In the genomic region with DNA sequence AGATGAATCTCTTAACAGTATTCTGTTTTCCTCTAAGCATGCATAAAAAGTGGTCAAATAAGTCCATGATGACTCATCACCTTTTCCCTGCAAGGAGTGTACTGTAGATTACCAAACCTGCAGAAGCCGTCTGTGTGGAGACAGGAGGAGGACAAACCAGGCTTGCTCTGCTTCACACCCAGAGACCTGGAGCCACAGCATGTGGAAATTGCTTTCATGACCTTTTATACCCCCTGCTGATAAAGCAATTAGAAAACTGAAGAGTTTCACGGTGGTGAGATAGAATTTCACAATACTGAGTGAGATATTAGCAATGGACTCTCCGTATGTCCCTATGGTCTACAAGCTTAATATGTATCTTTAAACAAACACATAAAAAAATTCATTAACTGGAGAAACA, we compare ENCODE assay signal across 10 cellular contexts. TPM values are rescaled to one million over a fixed set of nuclear protein-coding genes. Genes with fewer than 3 reads are reported as not detected.
DNase-seq lines count a peak whose midpoint lies in the region; ATAC-seq, FAIRE-seq and TF ChIP-seq lines count a peak whose summit lies in the region.
"Had no signal": no experiment of that assay in that cellular context is flagged by ENCODE, and none has a peak within 500 bp of the region (broad histone marks: within the 10 kb centered on the region; RNA-seq: fewer than 3 reads in every experiment).

No MANE protein-coding gene starts in this region.

- no peak overlapping the region for H3K23ac ChIP-seq in mesendoderm (ENCODE audit: low read length)

- no peak overlapping the region for H2BK15ac ChIP-seq in mesendoderm (replicated peaks; ENCODE audit: low read depth)

- FAIRE-seq in K562 (lab: Jason Lieb, UNC) = peak; percentile 96

- H2AFZ ChIP-seq in KMS-11 (ENCODE audit: low read depth) = no peak overlapping the region
- no peak overlapping the region for H2AFZ ChIP-seq in K562 (ENCODE audit: low read depth, low read length)

- intact Hi-C loops in K562 (cut with micrococcal nuclease) (no loop called here), dorsolateral prefrontal cortex (cut with DNase I) (no loop called here)

- H3K4me3 ChIP-seq in KMS-11 (IDR thresholded peaks at IDR 0.05; ENCODE audit: insufficient read depth, low read depth, low read length) (no peak overlapping the region), K562 (no peak overlapping the region), mesendoderm (ENCODE audit: low read length) (no peak overlapping the region), dorsolateral prefrontal cortex (no peak overlapping the region)
- H3K4me3 ChIP-seq: lung had no signal

- peak; percentile 52 for DNase-seq in DMS53 treated with DMSO at 0.1 percent for 48 hours (lab: John Stamatoyannopoulos, UW; ENCODE audit: unreplicated experiment)
- peak; percentile 65 to 91 (median 80) for DNase-seq in K562 (ENCODE audit: extremely low read depth in 1 of 4, low spot score in 3 of 4)
- peak; percentile 73 for DNase-seq in mesendoderm
- DNase-seq in epidermal melanocyte (ENCODE audit: insufficient read length, low spot score) = no peak
- DNase-seq in dorsolateral prefrontal cortex = no peak
- DNase-seq in COLO829 (ENCODE audit: low spot score) = no peak
- DNase-seq: NCI-H2029 had no signal

- TF ChIP-seq POLR2A in K562 (conservative IDR thresholded peaks at IDR 0.05) = no peak

- no peak overlapping the region for H2AK5ac ChIP-seq in mesendoderm (ENCODE audit: low read length)

- CTCF ChIA-PET in K562 (lab: Yijun Ruan, JAX; ENCODE audit: low intra/inter-chr PET ratio) = no interaction called here

- ATAC-seq in K562 = peak; percentile 96
- ATAC-seq in HG02840 (IDR thresholded peaks at IDR 0.05; ENCODE audit: low FRiP score, unreplicated experiment) = no peak

- TF ChIP-seq CTCF in KMS-11 (conservative IDR thresholded peaks at IDR 0.05; ENCODE audit: low read depth, low read length) = no peak
- no peak; a peak in 1 of 6 replicates for TF ChIP-seq CTCF in K562 (IDR thresholded peaks at IDR 0.05 in 2 of 3, conservative IDR thresholded peaks at IDR 0.05 in 1 of 3; ENCODE audit: insufficient read depth in 2 of 3, low read depth in 1 of 3, low read length in 3 of 3)
- no peak for TF ChIP-seq CTCF in dorsolateral prefrontal cortex (IDR thresholded peaks at IDR 0.05 in 54 of 56, conservative IDR thresholded peaks at IDR 0.05 in 2 of 56; ENCODE audit: low read depth in 1 of 56, partially characterized antibody in 56 of 56)

- TF ChIP-seq RAD21 in K562 (CRISPR knock-in tag; conservative IDR thresholded peaks at IDR 0.05 in 1 of 2, IDR thresholded peaks at IDR 0.05 in 1 of 2) = no peak

- POLR2A ChIA-PET in K562 (lab: Yijun Ruan, JAX) = interaction anchor here (0.6 to 1.8 kb wide), 4 partner anchors 13 to 185 kb away, joined by 3 to 9 read pairs (median 4); a partner anchor contains a TSS

- no peak overlapping the region for H4K8ac ChIP-seq in mesendoderm (ENCODE audit: low read depth, low read length)

- in situ Hi-C loops in K562 (cut with MboI) = no loop called here

- H4K5ac ChIP-seq in mesendoderm (ENCODE audit: low read length) = no peak overlapping the region

- H3K9me1 ChIP-seq in K562 (ENCODE audit: control insufficient read depth, insufficient read depth, low read length) = no peaks in the 10 kb centered on the region

- no peak overlapping the region for H3K9ac ChIP-seq in KMS-11
- H3K9ac ChIP-seq in K562 (ENCODE audit: insufficient read depth in 1 of 2, low read depth in 2 of 2, low read length in 2 of 2) = peak overlapping the region in 1 of 2 experiments; percentile 22; a peak in 1 of 4 replicates
- no peak overlapping the region for H3K9ac ChIP-seq in mesendoderm (ENCODE audit: low read length)

- no peaks in the 10 kb centered on the region for H3K27me3 ChIP-seq in KMS-11 (ENCODE audit: insufficient read depth, low read depth)
- H3K27me3 ChIP-seq in K562 (ENCODE audit: control insufficient read depth in 2 of 2, insufficient read depth in 2 of 2, low read length in 2 of 2) = no peaks in the 10 kb centered on the region
- H3K27me3 ChIP-seq in mesendoderm (ENCODE audit: insufficient read depth, low read length, poor library complexity) = no peaks in the 10 kb centered on the region
- no peaks in the 10 kb centered on the region for H3K27me3 ChIP-seq in dorsolateral prefrontal cortex

- 0 out of 2 replicates have a peak, but pooled peaks cover 8% of the 10 kb centered on the region for H3K36me3 ChIP-seq in KMS-11 (ENCODE audit: insufficient read depth)
- H3K36me3 ChIP-seq in K562 (ENCODE audit: control insufficient read depth, insufficient read depth, low read length) = peaks cover 56% of the 10 kb centered on the region
- H3K36me3 ChIP-seq in mesendoderm (ENCODE audit: control insufficient read depth, insufficient read depth, low read length) = peaks cover 11% of the 10 kb centered on the region

- H3K79me2 ChIP-seq in KMS-11 (ENCODE audit: insufficient read depth, low read depth) (no peaks in the 10 kb centered on the region), K562 (ENCODE audit: control insufficient read depth, insufficient read depth, low read length) (no peaks in the 10 kb centered on the region), mesendoderm (ENCODE audit: control insufficient read depth, insufficient read depth, low read length) (no peaks in the 10 kb centered on the region)

- H4K20me1 ChIP-seq in KMS-11 (ENCODE audit: insufficient read depth) (no peaks in the 10 kb centered on the region), K562 (replicated peaks; ENCODE audit: control insufficient read depth, insufficient read depth, low read length) (no peaks in the 10 kb centered on the region)

- H3K79me1 ChIP-seq in mesendoderm (ENCODE audit: low read length) = no peaks in the 10 kb centered on the region

- no peak overlapping the region for H3K56ac ChIP-seq in mesendoderm (ENCODE audit: low read length)

- no peak overlapping the region for H2BK5ac ChIP-seq in mesendoderm (ENCODE audit: low read length)

- 6% methylated on average over 3 of the region's 3 CpGs for WGBS in K562 (ENCODE audit: insufficient coverage, low coverage, missing lambda C conversion rate)
- no CpG with 5 or more reads among the region's 3 CpGs for WGBS in mesendoderm (ENCODE audit: extremely low coverage, insufficient coverage, low lambda C conversion rate)

- H2BK120ac ChIP-seq in mesendoderm (ENCODE audit: low read depth, low read length) = no peak overlapping the region

- H3K4me1 ChIP-seq in KMS-11 (ENCODE audit: low read depth, poor library complexity, severe bottlenecking) (peaks cover 30% of the 10 kb centered on the region), K562 (replicated peaks in 1 of 2; ENCODE audit: control insufficient read depth in 2 of 2, insufficient read depth in 2 of 2, low read length in 2 of 2) (peaks cover 12 to 15% of the 10 kb centered on the region in 2 experiments; a peak in 4 of 5 replicates), mesendoderm (ENCODE audit: control insufficient read depth, low read depth, low read length) (no peaks in the 10 kb centered on the region)

- BruUV-seq in K562 (replicated peaks; lab: Mats Ljungman, UMichigan) = no TSS peak

- peak; percentile 47 for TF ChIP-seq EP300 in K562 (IDR thresholded peaks at IDR 0.05; ENCODE audit: low read length)

- H3K4ac ChIP-seq in mesendoderm (ENCODE audit: low read depth, low read length) = no peak overlapping the region

- H3K18ac ChIP-seq in mesendoderm (ENCODE audit: low read length) = no peak overlapping the region

- H3K4me2 ChIP-seq in KMS-11 = peak overlapping the region; percentile 6; the same call in 1 of the 2 replicates
- peak overlapping the region; percentile 40; the same call in 1 of the 2 replicates for H3K4me2 ChIP-seq in K562 (ENCODE audit: insufficient read depth, low read length)
- no peak overlapping the region for H3K4me2 ChIP-seq in mesendoderm (ENCODE audit: low read length)

- H3K9me3 ChIP-seq in K562 (replicated peaks; ENCODE audit: control insufficient read depth, insufficient read depth, low read depth, low read length) = no peaks in the 10 kb centered on the region; the same call in 1 of the 2 replicates

- H3K27ac ChIP-seq in KMS-11 (peak overlapping the region; percentile 16; the same call in 1 of the 2 replicates), K562 (ENCODE audit: extremely low read depth, low read depth, low read length) (peak overlapping the region; percentile 71), mesendoderm (ENCODE audit: low read depth, low read length) (no peak overlapping the region), dorsolateral prefrontal cortex (no peak overlapping the region)

RNA-seq across cellular contexts. Expression of a gene that starts 9.4 kb away (rescaled TPM):
- 0.51 and 1.1 TPM in 2 replicates for total RNA-seq in K562 (2011; cell fraction: chromatin; rRNA removed; ENCODE audit: low replicate concordance)
- 0.53 and 1.0 TPM in 2 replicates for total RNA-seq in K562 (2011; cell fraction: nucleolus; rRNA removed)
- 1.0 and 1.3 TPM in 2 replicates for total RNA-seq in K562 (2011; cell fraction: nucleoplasm; rRNA removed)
- total RNA-seq in K562 (2014; rRNA removed) (0.29 TPM in 1 of 2 replicates, not detected in the other), K562 (2014; rRNA removed; fragmentation: Illumina TruSeq; extraction: Trizol) (0.11 and 0.19 TPM in 2 replicates), K562 (2015; rRNA removed; fragmentation: Illumina TruSeq; extraction: Trizol) (0.34 and 0.54 TPM in 2 replicates), K562 (2021) (0.51 TPM in 1 of 2 replicates, not detected in the other), dorsolateral prefrontal cortex (1 to 10 TPM in 117 of 120 experiments, under 1 TPM in 2, not detected in 1; 0.99 to 10.0 (median 3.4) TPM)
- polyA plus RNA-seq in K562 (2011; rRNA removed) (not detected in 2 replicates), K562 (2014; fragmentation: Illumina TruSeq; extraction: Trizol) (0.15 TPM in 2 replicates), K562 (2014; fragmentation: Nextera tagmentation; extraction: Ambion mirVana) (not detected), K562 (2014; rRNA removed) (0.08 TPM in 1 of 2 replicates, not detected in the other)
- not detected in 2 replicates for polyA plus RNA-seq in K562 (2011; cell fraction: cytosol; rRNA removed)
- polyA plus RNA-seq in K562 (2011; cell fraction: nucleus; rRNA removed) = 0.37 TPM in 1 of 2 replicates, not detected in the other
- 0.16 and 0.42 TPM in 2 replicates for polyA plus RNA-seq in K562 (2012)
- not detected in 2 replicates for polyA minus RNA-seq in K562 (2011; rRNA and poly(A)+ RNA removed)
- not detected in 2 replicates for polyA minus RNA-seq in K562 (2011; cell fraction: cytosol; rRNA and poly(A)+ RNA removed)
- polyA minus RNA-seq in K562 (2011; cell fraction: nucleus; rRNA and poly(A)+ RNA removed) = not detected in 2 replicates
- 0.34 TPM for polyA plus RNA-seq in mesendoderm (2013, experiment 1 of 2)
- polyA plus RNA-seq in mesendoderm (2013, experiment 2 of 2) = 0.36 TPM

RNA-seq across cellular contexts. Expression of a gene that starts 13.1 kb away (rescaled TPM):
- total RNA-seq in K562 (2011; cell fraction: chromatin; rRNA removed; ENCODE audit: low replicate concordance) = 54.1 and 71.5 TPM in 2 replicates
- 37.0 and 45.7 TPM in 2 replicates for total RNA-seq in K562 (2011; cell fraction: nucleolus; rRNA removed)
- 49.3 and 71.1 TPM in 2 replicates for total RNA-seq in K562 (2011; cell fraction: nucleoplasm; rRNA removed)
- total RNA-seq in K562 (2014; rRNA removed) = 47.0 and 62.9 TPM in 2 replicates
- total RNA-seq in K562 (2014; rRNA removed; fragmentation: Illumina TruSeq; extraction: Trizol) = 66.5 and 67.3 TPM in 2 replicates
- total RNA-seq in K562 (2015; rRNA removed; fragmentation: Illumina TruSeq; extraction: Trizol) = 64.2 and 65.3 TPM in 2 replicates
- 74.8 and 78.9 TPM in 2 replicates for total RNA-seq in K562 (2021)
- 47.1 and 57.7 TPM in 2 replicates for polyA plus RNA-seq in K562 (2011; rRNA removed)
- polyA plus RNA-seq in K562 (2011; cell fraction: cytosol; rRNA removed) = 36.0 and 40.4 TPM in 2 replicates
- 17.7 and 20.4 TPM in 2 replicates for polyA plus RNA-seq in K562 (2011; cell fraction: nucleus; rRNA removed)
- polyA plus RNA-seq in K562 (2012) = 29.9 and 45.7 TPM in 2 replicates
- polyA plus RNA-seq in K562 (2014; fragmentation: Illumina TruSeq; extraction: Trizol) = 53.3 and 54.9 TPM in 2 replicates
- 10 to 100 TPM; 59.2 to 71.7 TPM for polyA plus RNA-seq in K562 (2014; fragmentation: Nextera tagmentation; extraction: Ambion mirVana)
- 39.6 and 44.4 TPM in 2 replicates for polyA plus RNA-seq in K562 (2014; rRNA removed)
- polyA minus RNA-seq in K562 (2011; rRNA and poly(A)+ RNA removed) = 78.7 and 100.0 TPM in 2 replicates
- polyA minus RNA-seq in K562 (2011; cell fraction: cytosol; rRNA and poly(A)+ RNA removed) = 29.8 and 30.1 TPM in 2 replicates
- polyA minus RNA-seq in K562 (2011; cell fraction: nucleus; rRNA and poly(A)+ RNA removed) = 7.7 and 12.9 TPM in 2 replicates
- 58.7 TPM for polyA plus RNA-seq in mesendoderm (2013, experiment 1 of 2)
- polyA plus RNA-seq in mesendoderm (2013, experiment 2 of 2) = 61.6 TPM
- 10 to 100 TPM; 20.0 to 49.9 (median 32.7) TPM for total RNA-seq in dorsolateral prefrontal cortex

RNA-seq across cellular contexts. Expression of a gene that starts 15.6 kb away (rescaled TPM):
- total RNA-seq in K562 (2011; cell fraction: chromatin; rRNA removed; ENCODE audit: low replicate concordance) = 22.7 and 32.6 TPM in 2 replicates
- 32.9 and 41.0 TPM in 2 replicates for total RNA-seq in K562 (2011; cell fraction: nucleolus; rRNA removed)
- total RNA-seq in K562 (2011; cell fraction: nucleoplasm; rRNA removed) = 27.9 and 28.1 TPM in 2 replicates
- total RNA-seq in K562 (2014; rRNA removed) = 25.7 and 39.1 TPM in 2 replicates
- total RNA-seq in K562 (2014; rRNA removed; fragmentation: Illumina TruSeq; extraction: Trizol) = 11.6 and 12.8 TPM in 2 replicates
- 20.2 and 22.7 TPM in 2 replicates for total RNA-seq in K562 (2015; rRNA removed; fragmentation: Illumina TruSeq; extraction: Trizol)
- total RNA-seq in K562 (2021) = 45.7 and 47.5 TPM in 2 replicates
- polyA plus RNA-seq in K562 (2011; rRNA removed) = 8.0 and 19.6 TPM in 2 replicates
- 11.8 and 15.9 TPM in 2 replicates for polyA plus RNA-seq in K562 (2011; cell fraction: cytosol; rRNA removed)
- 22.9 and 28.2 TPM in 2 replicates for polyA plus RNA-seq in K562 (2011; cell fraction: nucleus; rRNA removed)
- polyA plus RNA-seq in K562 (2012) = 37.1 and 37.2 TPM in 2 replicates
- 30.2 and 31.2 TPM in 2 replicates for polyA plus RNA-seq in K562 (2014; fragmentation: Illumina TruSeq; extraction: Trizol)
- polyA plus RNA-seq in K562 (2014; fragmentation: Nextera tagmentation; extraction: Ambion mirVana) = 1 to 10 TPM; 2.6 to 2.9 TPM
- 25.5 and 27.2 TPM in 2 replicates for polyA plus RNA-seq in K562 (2014; rRNA removed)
- 6.4 and 7.4 TPM in 2 replicates for polyA minus RNA-seq in K562 (2011; rRNA and poly(A)+ RNA removed)
- 11.3 and 18.9 TPM in 2 replicates for polyA minus RNA-seq in K562 (2011; cell fraction: cytosol; rRNA and poly(A)+ RNA removed)
- polyA minus RNA-seq in K562 (2011; cell fraction: nucleus; rRNA and poly(A)+ RNA removed) = 12.4 and 16.8 TPM in 2 replicates
- 17.6 TPM for polyA plus RNA-seq in mesendoderm (2013, experiment 1 of 2)
- 18.4 TPM for polyA plus RNA-seq in mesendoderm (2013, experiment 2 of 2)
- 10 to 100 TPM; 24.3 to 45.5 (median 35.0) TPM for total RNA-seq in dorsolateral prefrontal cortex

RNA-seq across cellular contexts. Expression of a gene that starts 29.0 kb away (rescaled TPM):
- total RNA-seq in K562 (2011; cell fraction: chromatin; rRNA removed; ENCODE audit: low replicate concordance) = 7.7 and 8.5 TPM in 2 replicates
- total RNA-seq in K562 (2011; cell fraction: nucleolus; rRNA removed) = 5.1 and 5.8 TPM in 2 replicates
- total RNA-seq in K562 (2011; cell fraction: nucleoplasm; rRNA removed) = 6.0 and 8.2 TPM in 2 replicates
- 21.7 and 24.0 TPM in 2 replicates for total RNA-seq in K562 (2014; rRNA removed)
- 31.8 and 33.4 TPM in 2 replicates for total RNA-seq in K562 (2014; rRNA removed; fragmentation: Illumina TruSeq; extraction: Trizol)
- total RNA-seq in K562 (2015; rRNA removed; fragmentation: Illumina TruSeq; extraction: Trizol) = 26.7 and 31.3 TPM in 2 replicates
- total RNA-seq in K562 (2021) = 27.1 and 28.9 TPM in 2 replicates
- 12.6 and 14.0 TPM in 2 replicates for polyA plus RNA-seq in K562 (2011; rRNA removed)
- 9.0 and 12.0 TPM in 2 replicates for polyA plus RNA-seq in K562 (2011; cell fraction: cytosol; rRNA removed)
- polyA plus RNA-seq in K562 (2011; cell fraction: nucleus; rRNA removed) = 4.9 and 6.3 TPM in 2 replicates
- 29.5 and 36.6 TPM in 2 replicates for polyA plus RNA-seq in K562 (2012)
- polyA plus RNA-seq in K562 (2014; fragmentation: Illumina TruSeq; extraction: Trizol) = 26.0 and 26.3 TPM in 2 replicates
- 10 to 100 TPM; 10.2 to 16.4 TPM for polyA plus RNA-seq in K562 (2014; fragmentation: Nextera tagmentation; extraction: Ambion mirVana)
- polyA plus RNA-seq in K562 (2014; rRNA removed) = 20.5 and 36.0 TPM in 2 replicates
- polyA minus RNA-seq in K562 (2011; rRNA and poly(A)+ RNA removed) = 4.9 and 5.4 TPM in 2 replicates
- 2.4 and 4.5 TPM in 2 replicates for polyA minus RNA-seq in K562 (2011; cell fraction: cytosol; rRNA and poly(A)+ RNA removed)
- 3.0 and 6.7 TPM in 2 replicates for polyA minus RNA-seq in K562 (2011; cell fraction: nucleus; rRNA and poly(A)+ RNA removed)
- 26.1 TPM for polyA plus RNA-seq in mesendoderm (2013, experiment 1 of 2)
- polyA plus RNA-seq in mesendoderm (2013, experiment 2 of 2) = 26.1 TPM
- 10 to 100 TPM in 108 of 120 experiments, 1 to 10 TPM in 12; 7.2 to 24.1 (median 14.9) TPM for total RNA-seq in dorsolateral prefrontal cortex

Comparison
In these comparisons a context has a peak if more than half of its experiments do, and no peak if none do; other contexts are left out.
1. DNase-seq: peak in DMS53 treated with DMSO at 0.1 percent for 48 hours (single experiment), K562 (4 of 4) and mesendoderm (single experiment); none in epidermal melanocyte (single experiment), dorsolateral prefrontal cortex (0 of 10) and COLO829 (single experiment).
2. H3K27ac ChIP-seq: peak in KMS-11 (single experiment) and K562 (single experiment); none in mesendoderm (single experiment) and dorsolateral prefrontal cortex (0 of 59).